ENCODE assay signal across 1 cellular context in genomic region chr14:23694085-23694975, GRCh38.
TF ChIP-seq lines count a peak whose summit lies in the region.

No MANE protein-coding gene starts in this region.

TF ChIP-seq in HepG2, 621 proteins besides CTCF, POLR2A, EP300 and RAD21 (continued from another document and continues in another):
- TF ChIP-seq ZNF800 (CRISPR knock-in tag; IDR thresholded peaks at IDR 0.05) (peak; percentile 36; the same call in 1 of the 2 replicates), SETDB1 (CRISPR knock-in tag; IDR thresholded peaks at IDR 0.05; ENCODE audit: borderline replicate concordance) (no peak), SAP130 (CRISPR knock-in tag; IDR thresholded peaks at IDR 0.05; ENCODE audit: low read depth) (no peak; the same call in none of the 2 replicates), TARDBP (CRISPR knock-in tag; IDR thresholded peaks at IDR 0.05) (no peak), LRRFIP1 (CRISPR knock-in tag; conservative IDR thresholded peaks at IDR 0.05) (no peak), ZNF557 (CRISPR knock-in tag; IDR thresholded peaks at IDR 0.05) (0 out of 2 replicates have a peak, but pooled peaks have one; percentile 62), REL (CRISPR knock-in tag; conservative IDR thresholded peaks at IDR 0.05) (no peak), BCL3 (CRISPR knock-in tag; IDR thresholded peaks at IDR 0.05) (no peak; the same call in none of the 2 replicates), SIX4 (CRISPR knock-in tag; IDR thresholded peaks at IDR 0.05) (no peak), ZNF142 (CRISPR knock-in tag; IDR thresholded peaks at IDR 0.05) (no peak; the same call in 1 of the 2 replicates), ZNF180 (CRISPR knock-in tag; IDR thresholded peaks at IDR 0.05; ENCODE audit: borderline replicate concordance, low read depth) (no peak), KMT2B (CRISPR knock-in tag; IDR thresholded peaks at IDR 0.05) (no peak), ZBTB46 (CRISPR knock-in tag; IDR thresholded peaks at IDR 0.05; ENCODE audit: borderline replicate concordance) (no peak; the same call in 1 of the 2 replicates), FOXA1 (IDR thresholded peaks at IDR 0.05) (no peak), FOXA1 (CRISPR knock-in tag; IDR thresholded peaks at IDR 0.05) (no peak), CAMTA2 (CRISPR knock-in tag; IDR thresholded peaks at IDR 0.05; ENCODE audit: borderline replicate concordance) (no peak), ATF5 (CRISPR knock-in tag; IDR thresholded peaks at IDR 0.05; ENCODE audit: low read depth) (no peak), ZNF567 (CRISPR knock-in tag; IDR thresholded peaks at IDR 0.05; ENCODE audit: borderline replicate concordance) (no peak), NFIC (IDR thresholded peaks at IDR 0.05; ENCODE audit: low read length) (peak; percentile 52; the same call in 1 of the 2 replicates), JDP2 (CRISPR knock-in tag; IDR thresholded peaks at IDR 0.05; ENCODE audit: borderline replicate concordance) (no peak), ZKSCAN5 (CRISPR knock-in tag; IDR thresholded peaks at IDR 0.05) (no peak), PAX8 (CRISPR knock-in tag; IDR thresholded peaks at IDR 0.05; ENCODE audit: borderline replicate concordance) (no peak; the same call in 1 of the 2 replicates), ZBTB42 (CRISPR knock-in tag; IDR thresholded peaks at IDR 0.05) (no peak), ZNF768 (CRISPR knock-in tag; IDR thresholded peaks at IDR 0.05) (no peak), TBP (CRISPR knock-in tag; IDR thresholded peaks at IDR 0.05) (no peak), NCOA1 (CRISPR knock-in tag; IDR thresholded peaks at IDR 0.05) (no peak), SP4 (CRISPR knock-in tag; IDR thresholded peaks at IDR 0.05) (no peak), ZNF619 (CRISPR knock-in tag; IDR thresholded peaks at IDR 0.05) (no peak), ZNF329 (CRISPR knock-in tag; IDR thresholded peaks at IDR 0.05; ENCODE audit: low read depth) (no peak), ZNF563 (CRISPR knock-in tag; IDR thresholded peaks at IDR 0.05) (no peak), GTF3A (CRISPR knock-in tag; conservative IDR thresholded peaks at IDR 0.05) (no peak), PRMT3 (CRISPR knock-in tag; IDR thresholded peaks at IDR 0.05; ENCODE audit: borderline replicate concordance, low read depth) (no peak), NFATC3 (CRISPR knock-in tag; IDR thresholded peaks at IDR 0.05) (0 out of 2 replicates have a peak, but pooled peaks have one; percentile 15), ZBTB4 (CRISPR knock-in tag; IDR thresholded peaks at IDR 0.05; ENCODE audit: borderline replicate concordance) (no peak; the same call in 1 of the 2 replicates), ZNF33B (CRISPR knock-in tag; IDR thresholded peaks at IDR 0.05) (peak; percentile 88; the same call in 1 of the 2 replicates), MXD3 (CRISPR knock-in tag; IDR thresholded peaks at IDR 0.05) (no peak), ZNF670 (CRISPR knock-in tag; IDR thresholded peaks at IDR 0.05; ENCODE audit: borderline replicate concordance) (no peak), KLF16 (CRISPR knock-in tag; IDR thresholded peaks at IDR 0.05) (peak in 1 of 2 experiments; percentile 34; a peak in 1 of 4 replicates), ETV6 (CRISPR knock-in tag; conservative IDR thresholded peaks at IDR 0.05) (no peak), CREM (IDR thresholded peaks at IDR 0.05) (no peak), CREM (CRISPR knock-in tag; IDR thresholded peaks at IDR 0.05) (no peak), CERS6 (CRISPR knock-in tag; IDR thresholded peaks at IDR 0.05) (no peak; the same call in 1 of the 2 replicates), KLF9 (CRISPR knock-in tag; IDR thresholded peaks at IDR 0.05; ENCODE audit: low read depth) (no peak), ZBTB1 (CRISPR knock-in tag; IDR thresholded peaks at IDR 0.05; ENCODE audit: borderline replicate concordance) (no peak), E2F5 (CRISPR knock-in tag; conservative IDR thresholded peaks at IDR 0.05) (no peak), POLR2AphosphoS2 (IDR thresholded peaks at IDR 0.05; ENCODE audit: low read depth, low read length) (no peak), MEF2D (CRISPR knock-in tag; IDR thresholded peaks at IDR 0.05) (no peak)
